8 cellular contexts compared by ENCODE assay signal in genomic region chr17:59848778-59849177, GRCh38. TPM values are rescaled to one million over a fixed set of nuclear protein-coding genes. Genes with fewer than 3 reads are reported as not detected.
DNase-seq lines count a peak whose midpoint lies in the region; ATAC-seq and TF ChIP-seq lines count a peak whose summit lies in the region.

No MANE protein-coding gene starts in this region.

- no peaks in the 10 kb centered on the region for H3K27me3 Mint-ChIP-seq in T-helper 1 cell treated with Interleukin-12 subunit alpha and Interleukin-12 subunit beta and Interleukin-4 antibody, amounts not matched to agents 30 μg/mL and 1 μg/mL, for 36 hours (ENCODE audit: low read depth)
- H3K27me3 Mint-ChIP-seq in stimulated activated naive CD8-positive, alpha-beta T cell treated with anti-CD3 and anti-CD28 coated beads, Interleukin-15, Interleukin-2, amounts not matched to agents 100 ng/mL and 50 ng/mL, for 24 hours: no peaks in the 10 kb centered on the region

- H3K4me1 Mint-ChIP-seq in T-helper 1 cell treated with Interleukin-12 subunit alpha and Interleukin-12 subunit beta and Interleukin-4 antibody, amounts not matched to agents 30 μg/mL and 1 μg/mL, for 36 hours (ENCODE audit: low read depth): peaks cover 64% of the 10 kb centered on the region
- peaks cover 73% of the 10 kb centered on the region for H3K4me1 Mint-ChIP-seq in stimulated activated naive CD8-positive, alpha-beta T cell treated with anti-CD3 and anti-CD28 coated beads, Interleukin-15, Interleukin-2, amounts not matched to agents 100 ng/mL and 50 ng/mL, for 24 hours (ENCODE audit: low read depth)

- H3K27me3 ChIP-seq in GM23248 (replicated peaks; ENCODE audit: insufficient read depth): no peaks in the 10 kb centered on the region

- H3K4me2 ChIP-seq in GM23248 (ENCODE audit: unreplicated experiment): no peak overlapping the region

- H3K4me3 ChIP-seq in AG10803 (ENCODE audit: low read length) (no peak overlapping the region), GM23248 (no peak overlapping the region)

- intact Hi-C loops in Right ventricle myocardium inferior (cut with DNase I): no loop called here

- H3K9me2 ChIP-seq in GM23248 (ENCODE audit: insufficient read depth): no peaks in the 10 kb centered on the region

- no peaks in the 10 kb centered on the region for H4K20me1 ChIP-seq in GM23248 (ENCODE audit: insufficient read depth)

- no peak overlapping the region for H2AFZ ChIP-seq in GM23248

- H3K9me3 Mint-ChIP-seq in T-helper 1 cell treated with Interleukin-12 subunit alpha and Interleukin-12 subunit beta and Interleukin-4 antibody, amounts not matched to agents 30 μg/mL and 1 μg/mL, for 36 hours: no peaks in the 10 kb centered on the region
- H3K9me3 Mint-ChIP-seq in stimulated activated naive CD8-positive, alpha-beta T cell treated with anti-CD3 and anti-CD28 coated beads, Interleukin-15, Interleukin-2, amounts not matched to agents 100 ng/mL and 50 ng/mL, for 24 hours: no peaks in the 10 kb centered on the region

- H3K79me2 ChIP-seq in GM23248 (ENCODE audit: insufficient read depth): no peaks in the 10 kb centered on the region

- WGBS in GM23248 (ENCODE audit: low coverage in 1 of 2, low lambda C conversion rate in 2 of 2, missing lambda C conversion rate in 2 of 2), 2 experiments: 58 to 65% methylated on average over 7 of the region's 7 CpGs

- peak; percentile 36 for ATAC-seq in Right ventricle myocardium inferior
- ATAC-seq in GM19395 (IDR thresholded peaks at IDR 0.05; ENCODE audit: unreplicated experiment): no peak

- H3K36me3 ChIP-seq in GM23248 (ENCODE audit: low read depth): no peaks in the 10 kb centered on the region

- no peaks in the 10 kb centered on the region for H3K9me3 ChIP-seq in GM23248 (ENCODE audit: low read depth)

- in situ Hi-C loops in GM23248 (cut with MboI): no loop called here

- H3K4me3 Mint-ChIP-seq in T-helper 1 cell treated with Interleukin-12 subunit alpha and Interleukin-12 subunit beta and Interleukin-4 antibody, amounts not matched to agents 30 μg/mL and 1 μg/mL, for 36 hours: peak overlapping the region; percentile 54
- H3K4me3 Mint-ChIP-seq in stimulated activated naive CD8-positive, alpha-beta T cell treated with anti-CD3 and anti-CD28 coated beads, Interleukin-15, Interleukin-2, amounts not matched to agents 100 ng/mL and 50 ng/mL, for 24 hours: peak overlapping the region; percentile 30

- 0 out of 2 replicates have a peak overlapping the region, but pooled peaks have one; percentile 12 for H3K27ac ChIP-seq in GM23248

- H3F3A ChIP-seq in GM23248 (ENCODE audit: insufficient read depth): peaks cover 63% of the 10 kb centered on the region

- TF ChIP-seq CTCF in AG10803 (conservative IDR thresholded peaks at IDR 0.05; ENCODE audit: low read length): no peak

- H3K9ac ChIP-seq in GM23248: no peak overlapping the region

- H3K36me3 Mint-ChIP-seq in T-helper 1 cell treated with Interleukin-12 subunit alpha and Interleukin-12 subunit beta and Interleukin-4 antibody, amounts not matched to agents 30 μg/mL and 1 μg/mL, for 36 hours (ENCODE audit: low read depth): peaks cover 3% of the 10 kb centered on the region
- no peaks in the 10 kb centered on the region for H3K36me3 Mint-ChIP-seq in stimulated activated naive CD8-positive, alpha-beta T cell treated with anti-CD3 and anti-CD28 coated beads, Interleukin-15, Interleukin-2, amounts not matched to agents 100 ng/mL and 50 ng/mL, for 24 hours (ENCODE audit: low read depth)

- peaks cover 58% of the 10 kb centered on the region for H3K4me1 ChIP-seq in GM23248 (ENCODE audit: insufficient read depth)

- DNase-seq in AG10803 (ENCODE audit: low read depth): peak; percentile 94
- peak; percentile 60 for DNase-seq in GM23248
- peak; percentile 86 for DNase-seq in Right ventricle myocardium inferior (ENCODE audit: missing footprints)
- DNase-seq in NCI-H510A (lab: John Stamatoyannopoulos, UW): no peak
- DNase-seq in nucleus accumbens (lab: John Stamatoyannopoulos, UW): no peak

- peak overlapping the region; percentile 90 for H3K27ac Mint-ChIP-seq in T-helper 1 cell treated with Interleukin-12 subunit alpha and Interleukin-12 subunit beta and Interleukin-4 antibody, amounts not matched to agents 30 μg/mL and 1 μg/mL, for 36 hours
- H3K27ac Mint-ChIP-seq in stimulated activated naive CD8-positive, alpha-beta T cell treated with anti-CD3 and anti-CD28 coated beads, Interleukin-15, Interleukin-2, amounts not matched to agents 100 ng/mL and 50 ng/mL, for 24 hours: peak overlapping the region; percentile 56

RNA-seq across cellular contexts. Expression of gene TUBD1, which starts 44.0 kb away (rescaled TPM):
- total RNA-seq in GM23248 (2014; rRNA removed; shearing (Covaris generic)): 3.8 and 6.3 TPM in 2 replicates
- 4.3 TPM in 2 replicates for polyA plus RNA-seq in GM23248 (2016; fragmentation: Nextera tagmentation; extraction: Ambion mirVana)
- 8.4 TPM for total RNA-seq in Right ventricle myocardium inferior

RNA-seq across cellular contexts. Expression of gene RPS6KB1, which starts 44.1 kb away (rescaled TPM):
- 23.3 and 33.6 TPM in 2 replicates for total RNA-seq in GM23248 (2014; rRNA removed; shearing (Covaris generic))
- 28.6 and 31.4 TPM in 2 replicates for polyA plus RNA-seq in GM23248 (2016; fragmentation: Nextera tagmentation; extraction: Ambion mirVana)
- 21.4 TPM for total RNA-seq in Right ventricle myocardium inferior

Comparison
In these comparisons a context has a peak if more than half of its experiments do, and no peak if none do; other contexts are left out.
1. DNase-seq: peak in AG10803 (single experiment), GM23248 (single experiment) and Right ventricle myocardium inferior (single experiment); none in NCI-H510A (single experiment) and nucleus accumbens (0 of 56).